Comparison of ENCODE assay signal across 8 cellular contexts in genomic region chr11:1882265-1883238, GRCh38. TPM values are rescaled to one million over a fixed set of nuclear protein-coding genes. Genes with fewer than 3 reads are reported as not detected.
DNase-seq lines count a peak whose midpoint lies in the region; ATAC-seq and TF ChIP-seq lines count a peak whose summit lies in the region.

No MANE protein-coding gene starts in this region.

- no TSS peak for BruUV-seq in MCF 10A (replicated peaks; lab: Mats Ljungman, UMichigan)

- no peak overlapping the region for H3K4me3 ChIP-seq in WERI-Rb-1 (ENCODE audit: low read depth, low read length)

- no peak overlapping the region for H3K27ac Mint-ChIP-seq in MCF 10A (ENCODE audit: low read depth, unreplicated experiment)

- CTCF ChIA-PET in MCF 10A (lab: Yijun Ruan, JAX) = interaction anchor here (0.6 to 4.4 kb wide), 38 partner anchors 9 to 1092 kb away, joined by 3 to 43 read pairs (median 4); partner anchors contain the start of genes H19, PRR33 and TNNT3

- H3K9me3 ChIP-seq in WERI-Rb-1 (ENCODE audit: severe bottlenecking) = no peaks in the 10 kb centered on the region

- peak; percentile 64 for ATAC-seq in GM21423 (IDR thresholded peaks at IDR 0.05; ENCODE audit: unreplicated experiment)

- no peaks in the 10 kb centered on the region for H3K36me3 ChIP-seq in WERI-Rb-1

- H3K27me3 ChIP-seq in WERI-Rb-1 (ENCODE audit: insufficient read depth, low read depth, severe bottlenecking) = peaks cover 83% of the 10 kb centered on the region

- H3K27ac ChIP-seq in WERI-Rb-1 = no peak overlapping the region

- peaks cover 3% of the 10 kb centered on the region for H3K4me1 Mint-ChIP-seq in MCF 10A (ENCODE audit: insufficient read depth, unreplicated experiment)

- POLR2A ChIA-PET in MCF 10A (lab: Yijun Ruan, JAX) = interaction anchor here (0.7 kb wide), 1 partner anchor 48 kb away, joined by 3 read pairs; the partner anchor contains the start of gene SYT8

- no peaks in the 10 kb centered on the region for H3K27me3 Mint-ChIP-seq in MCF 10A (ENCODE audit: insufficient read depth, unreplicated experiment)

- no peaks in the 10 kb centered on the region for H3K9me3 Mint-ChIP-seq in MCF 10A (ENCODE audit: unreplicated experiment)

- intact Hi-C loops in MCF 10A (cut with micrococcal nuclease) = loop anchor here (1.0 to 5.0 kb wide), 2 partner anchors 35 to 269 kb away; partner anchors contain the start of gene TNNT3

- no peak overlapping the region for H3K4me3 Mint-ChIP-seq in MCF 10A (ENCODE audit: unreplicated experiment)

- DNase-seq in AML-193 (lab: John Stamatoyannopoulos, UW) (peak; percentile 36 to 48), NCI-H146 (lab: John Stamatoyannopoulos, UW) (peak; percentile 58), WERI-Rb-1 (peak; percentile 80), MCF 10A (ENCODE audit: unreplicated experiment) (peak; percentile 79), islet precursor cell (peak; percentile 90), globus pallidus (ENCODE audit: low spot score) (no peak)
- peak; percentile 68 to 75 for DNase-seq in stimulated activated CD4-positive, alpha-beta T cell treated with anti-CD3 and anti-CD28 coated beads, Interleukin-15, amount 100 ng/mL, for 48 hours (ENCODE audit: low read depth in 2 of 2)

- TF ChIP-seq CTCF in WERI-Rb-1 (IDR thresholded peaks at IDR 0.05; ENCODE audit: low read depth, low read length) (peak; percentile 93), MCF 10A (IDR thresholded peaks at IDR 0.05; ENCODE audit: unreplicated experiment) (peak; percentile 85)

- no peaks in the 10 kb centered on the region for H3K36me3 Mint-ChIP-seq in MCF 10A (ENCODE audit: insufficient read depth, unreplicated experiment)

RNA-seq across cellular contexts. Expression of gene PRR33, which starts 9.1 kb away (rescaled TPM):
- total RNA-seq in MCF 10A (2022) = not detected in 2 replicates

RNA-seq across cellular contexts. Expression of gene LSP1, which starts 29.7 kb away (rescaled TPM):
- 3.3 and 3.7 TPM in 2 replicates for total RNA-seq in MCF 10A (2022)

RNA-seq across cellular contexts. Expression of gene TNNT3, which starts 37.0 kb away (rescaled TPM):
- total RNA-seq in MCF 10A (2022) = not detected in 2 replicates

RNA-seq across cellular contexts. Expression of gene TNNI2, which starts 43.8 kb away (rescaled TPM):
- 43.3 and 77.7 TPM in 2 replicates for total RNA-seq in MCF 10A (2022)

RNA-seq across cellular contexts. Expression of gene SYT8, which starts 47.8 kb away (rescaled TPM):
- 141 and 308 TPM in 2 replicates for total RNA-seq in MCF 10A (2022)
